ENCODE assay signal across 26 cellular contexts in the genomic region with DNA sequence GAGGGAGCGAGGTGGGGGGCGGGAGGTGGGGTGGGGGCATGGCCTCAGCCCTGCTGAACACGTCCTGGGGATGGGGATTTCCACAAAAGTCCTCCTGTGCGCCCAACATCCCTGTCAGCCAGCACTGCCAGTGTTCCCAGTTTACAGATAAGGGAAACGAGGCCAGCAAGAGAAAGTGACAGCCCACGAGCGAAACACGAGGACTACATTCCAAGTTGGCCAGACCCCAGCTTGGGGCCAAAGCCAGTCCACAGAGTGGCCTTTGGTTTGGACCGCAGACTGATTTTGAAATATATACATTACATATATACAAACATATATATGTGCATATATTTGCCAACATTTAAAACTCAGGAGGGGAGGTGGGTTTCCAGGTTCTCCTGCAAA. TPM values are rescaled to one million over a fixed set of nuclear protein-coding genes. Genes with fewer than 3 reads are reported as not detected.
DNase-seq lines count a peak whose midpoint lies in the region; ATAC-seq and TF ChIP-seq lines count a peak whose summit lies in the region.
"Had no signal": no experiment of that assay in that cellular context is flagged by ENCODE, and none has a peak within 500 bp of the region (broad histone marks: within the 10 kb centered on the region; RNA-seq: fewer than 3 reads in every experiment).

No MANE protein-coding gene starts in this region.

- CTCF ChIA-PET in MCF 10A (lab: Yijun Ruan, JAX): interaction anchor here (0.7 to 1.9 kb wide), 2 partner anchors 407 to 612 kb away, joined by 4 to 8 read pairs; no protein-coding TSS in a partner anchor

- no peak overlapping the region for H3K9ac ChIP-seq in smooth muscle cell (ENCODE audit: low read depth)

- H3K4me1 ChIP-seq in breast epithelium (peaks cover 0 to 5% of the 10 kb centered on the region in 2 donors), lower lobe of right lung (peaks cover 30% of the 10 kb centered on the region), smooth muscle cell (ENCODE audit: low read depth) (no peaks in the 10 kb centered on the region), ascending aorta (peaks cover 5 to 7% of the 10 kb centered on the region in 2 donors)
- H3K4me1 ChIP-seq: BE2C had no signal

- no peaks in the 10 kb centered on the region for H3K79me2 ChIP-seq in smooth muscle cell (ENCODE audit: low read depth)

- H3K4me3 Mint-ChIP-seq in MCF 10A (ENCODE audit: unreplicated experiment): no peak overlapping the region
- H3K4me3 Mint-ChIP-seq: nephron had no signal

- ATAC-seq in lower lobe of right lung: no peak
- ATAC-seq: Panc1 had no signal

- TF ChIP-seq CTCF in breast epithelium (IDR thresholded peaks at IDR 0.05) (no peak), MCF 10A (IDR thresholded peaks at IDR 0.05; ENCODE audit: unreplicated experiment) (no peak), lower lobe of right lung (IDR thresholded peaks at IDR 0.05) (no peak), smooth muscle cell (IDR thresholded peaks at IDR 0.05; ENCODE audit: borderline replicate concordance, insufficient read depth, poor library complexity, severe bottlenecking) (no peak), ascending aorta (IDR thresholded peaks at IDR 0.05) (no peak)

- no peak for DNase-seq in breast epithelium (ENCODE audit: low spot score in 2 of 2)
- no peak for DNase-seq in MCF 10A (ENCODE audit: unreplicated experiment)
- no peak for DNase-seq in caudate nucleus (lab: John Stamatoyannopoulos, UW)
- DNase-seq in lower lobe of right lung: no peak
- no peak for DNase-seq in NOMO-1 treated with dmso at 0.1 percent for 144 hours (lab: John Stamatoyannopoulos, UW; ENCODE audit: unreplicated experiment)
- DNase-seq in activated CD4-positive, alpha-beta T cell treated with anti-CD3 and anti-CD28 coated beads for 48 hours: no peak
- no peak for DNase-seq in smooth muscle cell (lab: John Stamatoyannopoulos, UW; ENCODE audit: unreplicated experiment)
- DNase-seq in ascending aorta (ENCODE audit: low spot score in 2 of 2): no peak
- DNase-seq: activated CD4-positive, alpha-beta T cell treated with anti-CD3 and anti-CD28 coated beads, Interleukin-2, amount 50 U/mL, for 4 hours; BE2C; Caco-2; DND-41; foreskin melanocyte; NCI-H1092 treated with DMSO at 0.1 percent for 48 hours; NCI-H2081 treated with DMSO at 0.1 percent for 48 hours; NCI-H446 treated with DMSO at 0.1 percent for 48 hours; SHP77 treated with DMSO at 0.1 percent for 48 hours; T1000 had no signal

- POLR2A ChIA-PET in MCF 10A (lab: Yijun Ruan, JAX): interaction anchor here (0.6 to 1.9 kb wide), 2 partner anchors 387 to 550 kb away, joined by 4 to 5 read pairs; a partner anchor contains a TSS

- no peaks in the 10 kb centered on the region for H3K4me1 Mint-ChIP-seq in MCF 10A (ENCODE audit: insufficient read depth, unreplicated experiment)

- H3K27me3 Mint-ChIP-seq in MCF 10A (ENCODE audit: insufficient read depth, unreplicated experiment): no peaks in the 10 kb centered on the region
- H3K27me3 Mint-ChIP-seq: activated naive CD8-positive, alpha-beta T cell treated with anti-CD3 and anti-CD28 coated beads, Interleukin-2, amount 10 ng/mL, durations not matched to agents 7 days and 5 days; activated T-helper 17 cell treated with anti-CD3 and anti-CD28 coated beads, Interleukin-2, amount 50 U/mL, for 72 hours had no signal

- H2AFZ ChIP-seq in smooth muscle cell (ENCODE audit: low read depth): no peak overlapping the region
- H2AFZ ChIP-seq: hepatocyte had no signal

- H3K9me3 Mint-ChIP-seq in MCF 10A (ENCODE audit: unreplicated experiment): no peaks in the 10 kb centered on the region
- H3K9me3 Mint-ChIP-seq: activated naive CD8-positive, alpha-beta T cell treated with anti-CD3 and anti-CD28 coated beads, Interleukin-2, amount 10 ng/mL, durations not matched to agents 7 days and 5 days; activated T-helper 17 cell treated with anti-CD3 and anti-CD28 coated beads, Interleukin-2, amount 50 U/mL, for 72 hours; nephron had no signal

- no peaks in the 10 kb centered on the region for H4K20me1 ChIP-seq in smooth muscle cell (ENCODE audit: low read depth)

- no peaks in the 10 kb centered on the region for H3K36me3 Mint-ChIP-seq in MCF 10A (ENCODE audit: insufficient read depth, unreplicated experiment)
- H3K36me3 Mint-ChIP-seq: activated naive CD8-positive, alpha-beta T cell treated with anti-CD3 and anti-CD28 coated beads, Interleukin-2, amount 10 ng/mL, durations not matched to agents 7 days and 5 days had no signal

- WGBS in smooth muscle cell (ENCODE audit: low lambda C conversion rate): 44% methylated on average over 9 of the region's 9 CpGs

- H3K4me3 ChIP-seq in breast epithelium: peak overlapping the region in 2 of 3 donors; percentile 15 to 46
- peak overlapping the region; percentile 11 for H3K4me3 ChIP-seq in lower lobe of right lung
- no peak overlapping the region for H3K4me3 ChIP-seq in smooth muscle cell
- no peak overlapping the region for H3K4me3 ChIP-seq in ascending aorta
- H3K4me3 ChIP-seq: HAP-1, hepatocyte, upper lobe of right lung had no signal

- BruUV-seq in MCF 10A (replicated peaks; lab: Mats Ljungman, UMichigan): no TSS peak

- H3K27ac Mint-ChIP-seq in MCF 10A (ENCODE audit: low read depth, unreplicated experiment): no peak overlapping the region
- H3K27ac Mint-ChIP-seq: activated naive CD8-positive, alpha-beta T cell treated with anti-CD3 and anti-CD28 coated beads, Interleukin-2, amount 10 ng/mL, durations not matched to agents 7 days and 5 days; activated T-helper 17 cell treated with anti-CD3 and anti-CD28 coated beads, Interleukin-2, amount 50 U/mL, for 72 hours; nephron had no signal

- H3F3A ChIP-seq in smooth muscle cell (ENCODE audit: low read depth): no peaks in the 10 kb centered on the region

- H3K27ac ChIP-seq in breast epithelium: no peak overlapping the region
- peak overlapping the region; percentile 71 for H3K27ac ChIP-seq in caudate nucleus (ENCODE audit: low read depth, low read length)
- H3K27ac ChIP-seq in lower lobe of right lung: no peak overlapping the region
- H3K27ac ChIP-seq in smooth muscle cell (ENCODE audit: low read depth): no peak overlapping the region
- H3K27ac ChIP-seq in ascending aorta: no peak overlapping the region
- H3K27ac ChIP-seq: hepatocyte, upper lobe of right lung had no signal

- no peaks in the 10 kb centered on the region for H3K9me3 ChIP-seq in breast epithelium
- no peaks in the 10 kb centered on the region for H3K9me3 ChIP-seq in lower lobe of right lung
- no peaks in the 10 kb centered on the region for H3K9me3 ChIP-seq in smooth muscle cell (replicated peaks; ENCODE audit: low read depth)
- no peaks in the 10 kb centered on the region for H3K9me3 ChIP-seq in ascending aorta
- H3K9me3 ChIP-seq: BE2C, Caco-2, HAP-1, upper lobe of right lung had no signal

- no peak overlapping the region for H3K4me2 ChIP-seq in smooth muscle cell

- TF ChIP-seq POLR2A in breast epithelium (IDR thresholded peaks at IDR 0.05): no peak

- H3K27me3 ChIP-seq in breast epithelium (no peaks in the 10 kb centered on the region), lower lobe of right lung (ENCODE audit: low read depth) (peaks cover 14% of the 10 kb centered on the region), smooth muscle cell (ENCODE audit: low read depth) (peaks cover 24% of the 10 kb centered on the region), ascending aorta (no peaks in the 10 kb centered on the region)
- H3K27me3 ChIP-seq: BE2C, hepatocyte, upper lobe of right lung had no signal

- intact Hi-C loops in breast epithelium (cut with DNase I; ENCODE audit: low total_unique reads): no loop called here
- intact Hi-C loops in MCF 10A (cut with micrococcal nuclease): no loop called here
- intact Hi-C loops in lower lobe of right lung (cut with DNase I): loop anchor here (10.0 kb wide), 1 partner anchor 404 kb away; no protein-coding TSS in a partner anchor
- intact Hi-C loops in ascending aorta (cut with DNase I): no loop called here

- H3K36me3 ChIP-seq in breast epithelium: no peaks in the 10 kb centered on the region
- H3K36me3 ChIP-seq in lower lobe of right lung: no peaks in the 10 kb centered on the region
- no peaks in the 10 kb centered on the region for H3K36me3 ChIP-seq in smooth muscle cell (ENCODE audit: low read depth)
- no peaks in the 10 kb centered on the region for H3K36me3 ChIP-seq in ascending aorta
- H3K36me3 ChIP-seq: BE2C, HAP-1, upper lobe of right lung had no signal

RNA-seq across cellular contexts. Expression of a gene that starts 5.0 kb away (rescaled TPM):
- total RNA-seq in breast epithelium: 10 to 100 TPM in 2 of 3 donors, 1 to 10 TPM in 1; 1.3 to 49.3 (median 40.6) TPM
- total RNA-seq in MCF 10A (2022): 3.3 and 5.3 TPM in 2 replicates
- total RNA-seq in lower lobe of right lung: 13.4 TPM
- total RNA-seq in smooth muscle cell: 4.6 and 15.6 TPM in 2 replicates
- polyA plus RNA-seq in smooth muscle cell: 15.5 and 34.8 TPM in 2 replicates
- 6.1 TPM for total RNA-seq in ascending aorta

RNA-seq across cellular contexts. Expression of a gene that starts 5.4 kb away (rescaled TPM):
- total RNA-seq in breast epithelium: 10 to 100 TPM; 14.1 to 32.1 (median 31.3) TPM
- 16.0 and 16.3 TPM in 2 replicates for total RNA-seq in MCF 10A (2022)
- 18.4 TPM for total RNA-seq in lower lobe of right lung
- total RNA-seq in smooth muscle cell: 9.0 and 10.4 TPM in 2 replicates
- polyA plus RNA-seq in smooth muscle cell: 16.2 and 20.8 TPM in 2 replicates
- 62.7 TPM for total RNA-seq in ascending aorta

RNA-seq across cellular contexts. Expression of a gene that starts 14.8 kb away (rescaled TPM):
- total RNA-seq in breast epithelium: 10 to 100 TPM; 10.2 to 17.0 (median 16.5) TPM
- 3.9 and 4.3 TPM in 2 replicates for total RNA-seq in MCF 10A (2022)
- 21.2 TPM for total RNA-seq in lower lobe of right lung
- 4.3 and 7.4 TPM in 2 replicates for total RNA-seq in smooth muscle cell
- 12.8 and 13.2 TPM in 2 replicates for polyA plus RNA-seq in smooth muscle cell
- total RNA-seq in ascending aorta: 7.9 TPM

RNA-seq across cellular contexts. Expression of a gene that starts 31.7 kb away (rescaled TPM):
- total RNA-seq in breast epithelium: 10 to 100 TPM; 31.8 to 58.7 (median 47.7) TPM
- 40.1 and 46.3 TPM in 2 replicates for total RNA-seq in MCF 10A (2022)
- 20.8 TPM for total RNA-seq in lower lobe of right lung
- total RNA-seq in smooth muscle cell: 34.0 and 46.0 TPM in 2 replicates
- 81.2 and 87.4 TPM in 2 replicates for polyA plus RNA-seq in smooth muscle cell
- 18.3 TPM for total RNA-seq in ascending aorta

RNA-seq across cellular contexts. Expression of a gene that starts 42.3 kb away (rescaled TPM):
- under 1 TPM; under 0.01 to 0.15 (median under 0.01) TPM for total RNA-seq in breast epithelium
- total RNA-seq in MCF 10A (2022): 0.05 and 0.07 TPM in 2 replicates
- 0.24 TPM for total RNA-seq in lower lobe of right lung
- total RNA-seq in smooth muscle cell: 0.09 TPM in 1 of 2 replicates, not detected in the other
- polyA plus RNA-seq in smooth muscle cell: 0.15 and 0.27 TPM in 2 replicates
- total RNA-seq in ascending aorta: 1.8 TPM
- total RNA-seq: sciatic nerve had no signal
- polyA plus RNA-seq: hepatocyte had no signal

Comparison
In these comparisons a context has a peak if more than half of its experiments do, and no peak if none do; other contexts are left out.
1. H3K4me3 ChIP-seq: peak in breast epithelium (2 of 3) and lower lobe of right lung (single experiment); none in smooth muscle cell (single experiment) and ascending aorta (0 of 2).